Comparison of ENCODE assay signal across 8 cellular contexts in the genomic region with DNA sequence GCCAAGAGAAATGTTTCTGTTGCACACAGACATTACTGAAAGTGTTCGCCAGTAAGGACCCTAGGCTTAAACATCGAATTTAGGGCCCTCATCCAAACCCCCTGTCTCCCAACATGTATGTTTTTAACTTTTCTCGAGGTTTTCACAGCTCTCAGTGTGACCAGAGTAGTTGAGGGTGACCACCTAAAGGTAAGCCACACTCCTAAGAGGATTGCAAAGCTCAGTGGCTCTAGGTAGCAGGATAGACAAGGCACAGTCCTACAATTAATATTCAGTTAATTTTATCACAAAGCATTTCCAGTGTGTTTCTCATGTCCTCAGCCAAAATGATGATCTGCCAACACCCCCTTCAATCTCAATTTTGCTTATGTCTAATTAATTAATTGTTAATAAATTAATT. TPM values are rescaled to one million over a fixed set of nuclear protein-coding genes. Genes with fewer than 3 reads are reported as not detected.
DNase-seq lines count a peak whose midpoint lies in the region; ATAC-seq lines count a peak whose summit lies in the region.

No MANE protein-coding gene starts in this region.

- H3K9me3 Mint-ChIP-seq in activated T-helper 17 cell treated with anti-CD3 and anti-CD28 coated beads, Interleukin-2, amount 50 U/mL, for 72 hours, result no peaks in the 10 kb centered on the region

- peak overlapping the region; percentile 89 for H3K4me3 Mint-ChIP-seq in activated T-helper 17 cell treated with anti-CD3 and anti-CD28 coated beads, Interleukin-2, amount 50 U/mL, for 72 hours

- H3K9ac ChIP-seq in iPS-18a (ENCODE audit: low read length), result peak overlapping the region; percentile 21

- H3K27ac ChIP-seq in iPS-18a (ENCODE audit: low read length) (no peak overlapping the region), substantia nigra (ENCODE audit: low read depth, low read length, poor library complexity, severe bottlenecking) (peak overlapping the region; percentile 98)

- H3K36me3 Mint-ChIP-seq in activated T-helper 17 cell treated with anti-CD3 and anti-CD28 coated beads, Interleukin-2, amount 50 U/mL, for 72 hours (ENCODE audit: low read depth), result peaks cover 16% of the 10 kb centered on the region

- no peaks in the 10 kb centered on the region for H3K36me3 ChIP-seq in iPS-18a (ENCODE audit: control insufficient read depth, low read depth, low read length)

- H3K4me1 Mint-ChIP-seq in activated T-helper 17 cell treated with anti-CD3 and anti-CD28 coated beads, Interleukin-2, amount 50 U/mL, for 72 hours, result peaks cover 11% of the 10 kb centered on the region

- DNase-seq in NCI-H82 (lab: John Stamatoyannopoulos, UW), result peak; percentile 50
- DNase-seq in NCI-H82 treated with DMSO at 0.1 percent for 48 hours (lab: John Stamatoyannopoulos, UW; ENCODE audit: unreplicated experiment), result no peak
- DNase-seq in substantia nigra (lab: John Stamatoyannopoulos, UW), result no peak
- no peak for DNase-seq in superior temporal gyrus (ENCODE audit: extremely low spot score)

- ATAC-seq in activated T-helper 17 cell treated with anti-CD3 and anti-CD28 coated beads, Interleukin-2, amount 50 U/mL, for 72 hours (replicated peaks), result no peak
- no peak for ATAC-seq in HG02763 (IDR thresholded peaks at IDR 0.05; ENCODE audit: unreplicated experiment)
- ATAC-seq in GM21786 (IDR thresholded peaks at IDR 0.05; ENCODE audit: unreplicated experiment), result no peak

- peaks cover 5% of the 10 kb centered on the region for H3K4me1 ChIP-seq in iPS-18a (ENCODE audit: control insufficient read depth, low read depth, low read length)

- peak overlapping the region; percentile 90 for H3K27ac Mint-ChIP-seq in activated T-helper 17 cell treated with anti-CD3 and anti-CD28 coated beads, Interleukin-2, amount 50 U/mL, for 72 hours

- H3K27me3 Mint-ChIP-seq in activated T-helper 17 cell treated with anti-CD3 and anti-CD28 coated beads, Interleukin-2, amount 50 U/mL, for 72 hours, result peaks cover 3% of the 10 kb centered on the region

- no peaks in the 10 kb centered on the region for H3K27me3 ChIP-seq in iPS-18a (ENCODE audit: control insufficient read depth, insufficient read depth, low read length)

- peak overlapping the region; percentile 98 for H3K4me3 ChIP-seq in iPS-18a (ENCODE audit: low read length)

- H3K9me3 ChIP-seq in iPS-18a (ENCODE audit: control insufficient read depth, low read depth, low read length), result no peaks in the 10 kb centered on the region

RNA-seq across cellular contexts. Expression of a gene that starts 0.7 kb away (rescaled TPM):
- total RNA-seq in activated T-helper 17 cell treated with anti-CD3 and anti-CD28 coated beads, Interleukin-2, amount 50 U/mL, for 72 hours, result 1 to 10 TPM; 6.2 to 7.8 TPM

RNA-seq across cellular contexts. Expression of a gene that starts 43.7 kb away (rescaled TPM):
- total RNA-seq in activated T-helper 17 cell treated with anti-CD3 and anti-CD28 coated beads, Interleukin-2, amount 50 U/mL, for 72 hours, result under 1 TPM; 0.04 to 0.48 TPM
